ENCODE assay signal across 13 cellular contexts in the genomic region with DNA sequence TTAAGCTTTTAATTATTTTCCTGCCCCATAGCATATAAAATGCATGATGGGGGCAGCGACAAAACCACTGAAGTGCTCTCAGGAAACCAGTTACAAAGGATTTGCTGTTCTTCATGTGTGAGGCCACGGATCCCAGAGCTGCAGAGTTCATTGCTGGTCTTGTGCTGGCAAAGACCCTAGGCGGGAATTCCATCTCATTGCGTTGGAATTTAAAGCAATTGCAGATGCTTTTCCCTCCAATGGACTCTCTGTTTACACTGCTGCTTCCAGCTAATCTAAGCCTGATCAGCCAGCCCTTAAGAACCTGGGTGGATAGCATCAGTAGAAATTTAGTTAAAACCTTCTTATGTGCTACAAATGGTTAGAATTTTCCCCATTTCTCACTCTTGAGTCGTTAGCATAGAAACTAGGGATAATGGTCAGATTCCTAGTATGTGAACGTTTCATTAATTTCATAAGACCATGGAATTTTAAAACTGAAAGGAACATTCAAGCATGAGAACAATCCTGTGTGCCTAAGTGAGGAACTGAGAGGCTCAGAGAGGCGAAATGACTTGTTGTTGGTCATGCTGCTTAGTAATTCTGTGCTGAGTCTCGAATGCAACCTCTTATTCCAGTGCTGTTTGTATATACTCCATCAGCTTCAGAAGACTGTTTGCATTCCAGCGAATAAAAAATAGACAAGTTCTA. TPM values are rescaled to one million over a fixed set of nuclear protein-coding genes. Genes with fewer than 3 reads are reported as not detected.
DNase-seq lines count a peak whose midpoint lies in the region; ATAC-seq and TF ChIP-seq lines count a peak whose summit lies in the region.
"Had no signal": no experiment of that assay in that cellular context is flagged by ENCODE, and none has a peak within 500 bp of the region (broad histone marks: within the 10 kb centered on the region; RNA-seq: fewer than 3 reads in every experiment).

No MANE protein-coding gene starts in this region.

- DNase-seq in HFFc6, result peak; percentile 85
- DNase-seq in caudate nucleus (lab: John Stamatoyannopoulos, UW), result no peak
- no peak for DNase-seq in SK-N-DZ (ENCODE audit: low spot score)
- no peak for DNase-seq in Calu3
- DNase-seq in DMS53 treated with DMSO at 0.1 percent for 48 hours (lab: John Stamatoyannopoulos, UW; ENCODE audit: unreplicated experiment), result no peak
- DNase-seq: activated CD8-positive, alpha-beta memory T cell treated with anti-CD3 and anti-CD28 coated beads, Interleukin-2, amount 50 U/mL, for 4 hours; NCI-H510A; stimulated activated CD8-positive, alpha-beta memory T cell treated with anti-CD3 and anti-CD28 coated beads, Interleukin-4, amount 100 ng/mL, for 48 hours had no signal

- H3K27me3 ChIP-seq in ACC112 (ENCODE audit: insufficient read depth, low read length), result no peaks in the 10 kb centered on the region
- no peaks in the 10 kb centered on the region for H3K27me3 ChIP-seq in muscle layer of colon (ENCODE audit: control insufficient read depth in 1 of 2, insufficient read depth in 2 of 2, low read length in 2 of 2)

- H3K4me1 Mint-ChIP-seq in HFFc6 (ENCODE audit: low read depth) (peaks cover 44% of the 10 kb centered on the region), Calu3 (ENCODE audit: low read depth, unreplicated experiment) (no peaks in the 10 kb centered on the region)
- H3K4me1 Mint-ChIP-seq: B cell had no signal

- H3K36me3 ChIP-seq in ACC112 (ENCODE audit: insufficient read depth, low read length), result peaks cover 11% of the 10 kb centered on the region; the same call in 1 of the 2 replicates
- H3K36me3 ChIP-seq in muscle layer of colon (ENCODE audit: insufficient read depth, low read length), result peaks cover 66% of the 10 kb centered on the region

- H3K9me3 ChIP-seq in muscle layer of colon (ENCODE audit: low read length), result no peaks in the 10 kb centered on the region

- no peak for ATAC-seq in GM18907 (IDR thresholded peaks at IDR 0.05; ENCODE audit: unreplicated experiment)
- ATAC-seq: K562 had no signal

- H3K9me3 Mint-ChIP-seq in HFFc6 (no peaks in the 10 kb centered on the region), Calu3 (ENCODE audit: low read depth, unreplicated experiment) (no peaks in the 10 kb centered on the region)

- BruUV-seq in Calu3 (replicated peaks; lab: Mats Ljungman, UMichigan), result no TSS peak

- H3K4me3 Mint-ChIP-seq in HFFc6, result peak overlapping the region; percentile 84
- no peak overlapping the region for H3K4me3 Mint-ChIP-seq in Calu3 (ENCODE audit: low read depth, unreplicated experiment)
- H3K4me3 Mint-ChIP-seq: B cell had no signal

- peaks cover 37% of the 10 kb centered on the region for H3K36me3 Mint-ChIP-seq in HFFc6 (ENCODE audit: low read depth)
- peaks cover 18% of the 10 kb centered on the region for H3K36me3 Mint-ChIP-seq in Calu3 (ENCODE audit: insufficient read depth, unreplicated experiment)

- H2AFZ ChIP-seq in ACC112 (ENCODE audit: low read length, unreplicated experiment), result no peak overlapping the region

- peak overlapping the region; percentile 76 for H3K27ac ChIP-seq in ACC112 (ENCODE audit: low read depth, low read length)
- peak overlapping the region; percentile 6 for H3K27ac ChIP-seq in caudate nucleus (ENCODE audit: low read depth, low read length)
- peak overlapping the region; percentile 65 for H3K27ac ChIP-seq in muscle layer of colon (ENCODE audit: low read depth, low read length)

- TF ChIP-seq CTCF in HFFc6 (IDR thresholded peaks at IDR 0.05) (no peak), Calu3 (IDR thresholded peaks at IDR 0.05; ENCODE audit: unreplicated experiment) (no peak)

- peak overlapping the region; percentile 49 for H3K4me3 ChIP-seq in ACC112 (ENCODE audit: low read depth, low read length)
- peak overlapping the region in 1 of 2 donors; percentile 2 for H3K4me3 ChIP-seq in muscle layer of colon (ENCODE audit: low read depth in 1 of 2, low read length in 2 of 2)
- H3K4me3 ChIP-seq: K562 had no signal

- no peak overlapping the region for H3K9ac ChIP-seq in muscle layer of colon (ENCODE audit: low read length)

- intact Hi-C loops in Calu3 (cut with micrococcal nuclease; ENCODE audit: unreplicated experiment), result no loop called here

- H3K27ac Mint-ChIP-seq in HFFc6, result peak overlapping the region; percentile 86
- no peak overlapping the region for H3K27ac Mint-ChIP-seq in Calu3 (ENCODE audit: unreplicated experiment)

- peaks cover 1% of the 10 kb centered on the region; the same call in 1 of the 2 replicates for H3K27me3 Mint-ChIP-seq in HFFc6 (ENCODE audit: insufficient read depth)
- H3K27me3 Mint-ChIP-seq in Calu3 (ENCODE audit: unreplicated experiment), result no peaks in the 10 kb centered on the region
- H3K27me3 Mint-ChIP-seq: B cell had no signal

- CTCF ChIA-PET in Calu3 (lab: Charles Lee), result no interaction called here

- H3K4me1 ChIP-seq in ACC112 (ENCODE audit: control insufficient read depth, insufficient read depth, low read length, unreplicated experiment) (peaks cover 21% of the 10 kb centered on the region), muscle layer of colon (ENCODE audit: insufficient read depth, low read length) (peaks cover 39% of the 10 kb centered on the region)

- H3K79me2 ChIP-seq in ACC112 (ENCODE audit: control insufficient read depth, insufficient read depth, low read length, unreplicated experiment), result no peaks in the 10 kb centered on the region

RNA-seq across cellular contexts. Expression of gene ADSL, which starts 36.1 kb away (rescaled TPM):
- total RNA-seq in HFFc6 (2021; fragmentation: NEBNext Ultra II Directional; extraction: Animal tissue kit (Norgen Biotek cat#: 25700)), result 10 to 100 TPM; 60.6 to 73.8 (median 70.9) TPM
- polyA plus RNA-seq in SK-N-DZ (2014; cell fraction: cytosol; rRNA removed), result 288 and 300 TPM in 2 replicates
- 188 and 225 TPM in 2 replicates for polyA plus RNA-seq in SK-N-DZ (2014; cell fraction: nucleus; rRNA removed)
- 89.0 and 96.3 TPM in 2 replicates for total RNA-seq in Calu3 (2022)

Comparison
In these comparisons a context has a peak if more than half of its experiments do, and no peak if none do; other contexts are left out.
1. H3K27ac ChIP-seq: peak in every context shown above with its lines; median percentile 76 in ACC112; 65 in muscle layer of colon; 6 in caudate nucleus.